8 cellular contexts compared by ENCODE assay signal in genomic region chr7:74452748-74453320, GRCh38. TPM values are rescaled to one million over a fixed set of nuclear protein-coding genes. Genes with fewer than 3 reads are reported as not detected.
DNase-seq lines count a peak whose midpoint lies in the region; ATAC-seq and TF ChIP-seq lines count a peak whose summit lies in the region.

No MANE protein-coding gene starts in this region.

- ATAC-seq in effector memory CD8-positive, alpha-beta T cell (replicated peaks): peak; percentile 1
- ATAC-seq in naive thymus-derived CD8-positive, alpha-beta T cell: peak; percentile 2 to 12
- ATAC-seq in aorta (ENCODE audit: low FRiP score) (peak; percentile 53), GM19324 (IDR thresholded peaks at IDR 0.05; ENCODE audit: low FRiP score, unreplicated experiment) (no peak), GM19467 (IDR thresholded peaks at IDR 0.05; ENCODE audit: unreplicated experiment) (no peak)

- no peaks in the 10 kb centered on the region for H3K36me3 Mint-ChIP-seq in HFFc6 (ENCODE audit: low read depth)
- peaks cover 4% of the 10 kb centered on the region for H3K36me3 Mint-ChIP-seq in effector memory CD8-positive, alpha-beta T cell (ENCODE audit: insufficient read depth)
- no peaks in the 10 kb centered on the region for H3K36me3 Mint-ChIP-seq in naive thymus-derived CD8-positive, alpha-beta T cell

- POLR2A ChIA-PET in naive thymus-derived CD8-positive, alpha-beta T cell (lab: Charles Lee): interaction anchor here (0.6 kb wide), 1 partner anchor 157 kb away, joined by 3 read pairs; no protein-coding TSS in a partner anchor

- intact Hi-C loops in aorta (cut with DNase I): loop anchor here (5.0 to 10.0 kb wide), 2 partner anchors 52 to 114 kb away; no protein-coding TSS in a partner anchor

- H3K4me1 ChIP-seq in aorta (ENCODE audit: control insufficient read depth in 1 of 2, insufficient read depth in 2 of 2, low read length in 2 of 2): no peaks in the 10 kb centered on the region

- H3K27ac Mint-ChIP-seq in HFFc6: peak overlapping the region; percentile 89
- H3K27ac Mint-ChIP-seq in effector memory CD8-positive, alpha-beta T cell: peak overlapping the region in 1 of 2 donors; percentile 93
- H3K27ac Mint-ChIP-seq in naive thymus-derived CD8-positive, alpha-beta T cell: peak overlapping the region; percentile 65 to 99 (median 92)

- peak overlapping the region; percentile 96 for H3K27ac ChIP-seq in WERI-Rb-1
- no peak overlapping the region for H3K27ac ChIP-seq in aorta (ENCODE audit: low read depth in 1 of 2, low read length in 2 of 2)

- no peaks in the 10 kb centered on the region for H3K9me3 Mint-ChIP-seq in HFFc6
- H3K9me3 Mint-ChIP-seq in effector memory CD8-positive, alpha-beta T cell: no peaks in the 10 kb centered on the region
- H3K9me3 Mint-ChIP-seq in naive thymus-derived CD8-positive, alpha-beta T cell: peaks cover 0 to 3% (median 0%) of the 10 kb centered on the region in 9 donors

- H3K27me3 Mint-ChIP-seq in HFFc6 (ENCODE audit: insufficient read depth): peaks cover 3% of the 10 kb centered on the region
- peaks cover 24 to 26% of the 10 kb centered on the region in 2 donors for H3K27me3 Mint-ChIP-seq in effector memory CD8-positive, alpha-beta T cell
- H3K27me3 Mint-ChIP-seq in naive thymus-derived CD8-positive, alpha-beta T cell: peaks cover 0 to 8% (median 0%) of the 10 kb centered on the region in 5 donors

- H3K4me3 Mint-ChIP-seq in HFFc6: peak overlapping the region; percentile 83
- peak overlapping the region; percentile 72 to 86 for H3K4me3 Mint-ChIP-seq in effector memory CD8-positive, alpha-beta T cell
- peak overlapping the region; percentile 71 to 91 (median 86) for H3K4me3 Mint-ChIP-seq in naive thymus-derived CD8-positive, alpha-beta T cell

- H3K4me3 ChIP-seq in WERI-Rb-1 (ENCODE audit: low read depth, low read length) (peak overlapping the region; percentile 88), aorta (ENCODE audit: low read length in 2 of 2) (no peak overlapping the region)

- H3K27me3 ChIP-seq in WERI-Rb-1 (ENCODE audit: insufficient read depth, low read depth, severe bottlenecking) (no peaks in the 10 kb centered on the region), aorta (ENCODE audit: control insufficient read depth in 1 of 2, insufficient read depth in 2 of 2, low read length in 1 of 2) (no peaks in the 10 kb centered on the region)

- WGBS in aorta, 2 donors: 40 to 44% methylated on average over 11 to 15 of the region's 15 CpGs

- H3K9me3 ChIP-seq in WERI-Rb-1 (ENCODE audit: severe bottlenecking) (no peaks in the 10 kb centered on the region), aorta (ENCODE audit: control insufficient read depth, low read length) (no peaks in the 10 kb centered on the region)

- peaks cover 31% of the 10 kb centered on the region for H3K4me1 Mint-ChIP-seq in HFFc6 (ENCODE audit: low read depth)
- peaks cover 13 to 15% of the 10 kb centered on the region in 2 donors for H3K4me1 Mint-ChIP-seq in effector memory CD8-positive, alpha-beta T cell (ENCODE audit: low read depth in 2 of 2)
- H3K4me1 Mint-ChIP-seq in naive thymus-derived CD8-positive, alpha-beta T cell: peaks cover 9 to 20% (median 15%) of the 10 kb centered on the region in 4 donors

- DNase-seq in HFFc6 (peak; percentile 42), WERI-Rb-1 (peak; percentile 89), aorta (no peak), occipital lobe (lab: John Stamatoyannopoulos, UW) (no peak)
- DNase-seq in effector memory CD8-positive, alpha-beta T cell: peak in 1 of 3 experiments; percentile 14
- DNase-seq in naive thymus-derived CD8-positive, alpha-beta T cell: no peak

- no peak for TF ChIP-seq CTCF in HFFc6 (IDR thresholded peaks at IDR 0.05)
- no peak for TF ChIP-seq CTCF in WERI-Rb-1 (IDR thresholded peaks at IDR 0.05; ENCODE audit: low read depth, low read length)

- H3K36me3 ChIP-seq in WERI-Rb-1 (peaks cover 26% of the 10 kb centered on the region), aorta (ENCODE audit: control insufficient read depth in 1 of 2, insufficient read depth in 2 of 2, low read length in 1 of 2) (no peaks in the 10 kb centered on the region)

RNA-seq across cellular contexts. Expression of gene GTF2IRD1, which starts 0.9 kb away (rescaled TPM):
- 10 to 100 TPM; 19.7 to 24.6 (median 22.4) TPM for total RNA-seq in HFFc6 (2021; fragmentation: NEBNext Ultra II Directional; extraction: Animal tissue kit (Norgen Biotek cat#: 25700))
- 1 to 10 TPM; 1.3 to 1.8 TPM for total RNA-seq in naive thymus-derived CD8-positive, alpha-beta T cell
- not detected for polyA plus RNA-seq in naive thymus-derived CD8-positive, alpha-beta T cell
- 10 to 100 TPM; 10.3 to 11.5 TPM for total RNA-seq in aorta
- 1 to 10 TPM; 4.3 to 4.8 TPM for polyA plus RNA-seq in aorta
- total RNA-seq in occipital lobe: 16.1 TPM

Comparison
In these comparisons a context has a peak if more than half of its experiments do, and no peak if none do; other contexts are left out.
1. DNase-seq: peak in HFFc6 (single experiment) and WERI-Rb-1 (single experiment); none in naive thymus-derived CD8-positive, alpha-beta T cell (0 of 10), aorta (0 of 2) and occipital lobe (single experiment).
2. ATAC-seq: peak in effector memory CD8-positive, alpha-beta T cell (single experiment), naive thymus-derived CD8-positive, alpha-beta T cell (2 of 2) and aorta (single experiment); none in GM19324 (single experiment) and GM19467 (single experiment).
3. Peak in every context shown above with its lines, with median percentiles within 50 percentile points of each other: H3K4me3 Mint-ChIP-seq.